Comparison of ENCODE assay signal across 8 cellular contexts in the genomic region with DNA sequence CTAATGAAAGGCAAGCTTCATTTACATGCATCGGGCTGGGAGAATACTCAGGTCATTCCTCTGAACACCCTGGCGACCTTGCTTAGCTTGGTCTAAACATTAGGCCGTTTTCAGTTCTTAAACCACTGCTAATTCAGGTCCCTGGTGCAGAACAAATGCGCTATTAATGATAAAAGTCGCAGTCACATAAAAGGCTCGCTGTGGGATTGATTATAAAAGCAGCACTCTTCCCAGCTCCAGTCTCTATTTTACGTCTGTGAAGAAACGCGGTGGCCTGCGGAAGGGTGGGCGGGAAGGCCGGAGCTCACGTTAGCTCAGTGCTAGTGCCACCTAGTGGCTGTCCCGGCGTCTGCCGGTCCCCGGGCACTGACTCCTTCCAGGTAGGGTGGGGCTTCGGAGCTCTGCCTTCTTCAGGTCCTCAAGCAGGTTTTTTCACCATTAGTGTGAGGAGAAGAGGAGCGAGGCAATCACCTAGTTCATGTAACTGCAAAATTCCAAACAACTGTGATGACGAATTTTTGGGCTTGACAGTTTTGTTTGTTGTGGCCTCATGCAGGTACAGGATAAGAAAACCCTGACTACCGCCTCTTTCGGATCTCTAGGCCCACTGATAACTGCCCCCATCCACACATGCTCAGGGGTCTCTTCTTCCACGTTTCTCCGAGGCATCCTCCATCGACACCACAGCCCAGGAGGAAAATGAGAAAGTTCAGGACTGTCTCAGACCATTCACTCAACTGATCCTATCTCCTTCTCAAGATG.
DNase-seq lines count a peak whose midpoint lies in the region; ATAC-seq and TF ChIP-seq lines count a peak whose summit lies in the region.

No MANE protein-coding gene starts in this region.

- no peaks in the 10 kb centered on the region for H3K79me2 ChIP-seq in GM23248 (ENCODE audit: insufficient read depth)

- ATAC-seq in GM21423 (IDR thresholded peaks at IDR 0.05; ENCODE audit: unreplicated experiment) = no peak

- H4K20me1 ChIP-seq in GM23248 (ENCODE audit: insufficient read depth) = no peaks in the 10 kb centered on the region

- peak overlapping the region; percentile 60 for H3K9ac ChIP-seq in GM23248

- TF ChIP-seq CTCF in kidney epithelial cell (IDR thresholded peaks at IDR 0.05; ENCODE audit: insufficient read depth, low read length, poor library complexity, severe bottlenecking) = peak; percentile 99

- H3K27ac ChIP-seq in GM23248 = no peak overlapping the region

- no peaks in the 10 kb centered on the region for H3K9me2 ChIP-seq in GM23248 (ENCODE audit: insufficient read depth)

- peaks cover 9% of the 10 kb centered on the region for H3F3A ChIP-seq in GM23248 (ENCODE audit: insufficient read depth)

- in situ Hi-C loops in GM23248 (cut with MboI) = loop anchor here (25.0 kb wide), 1 partner anchor 374 kb away; a partner anchor contains a TSS

- H3K4me3 ChIP-seq in GM23248 = peak overlapping the region; percentile 68
- no peak overlapping the region for H3K4me3 ChIP-seq in kidney epithelial cell (ENCODE audit: low read depth, low read length)

- WGBS in GM23248 (ENCODE audit: low coverage in 1 of 2, low lambda C conversion rate in 2 of 2, missing lambda C conversion rate in 2 of 2), 2 experiments = 11 to 12% methylated on average over 25 of the region's 25 CpGs

- peak overlapping the region; percentile 97 for H3K4me2 ChIP-seq in GM23248 (ENCODE audit: unreplicated experiment)

- peak; percentile 40 for DNase-seq in CMK (ENCODE audit: low read depth)
- peak; percentile 91 for DNase-seq in GM23248
- peak; percentile 56 to 73 for DNase-seq in NCI-H1930 (lab: John Stamatoyannopoulos, UW)
- DNase-seq in activated CD4-positive, CD25-positive, alpha-beta regulatory T cell treated with anti-CD3 and anti-CD28 coated beads, Interleukin-2, amount 50 U/mL, for 16 hours (ENCODE audit: low read depth, low spot score) = peak; percentile 21
- peak; percentile 22 for DNase-seq in central memory CD4-positive, alpha-beta T cell
- peak; percentile 28 for DNase-seq in kidney epithelial cell (ENCODE audit: low read depth)
- peak; percentile 19 to 69 (median 44) for DNase-seq in stimulated activated CD4-positive, alpha-beta T cell treated with anti-CD3 and anti-CD28 coated beads, Interleukin-1b, Interleukin-23, amount 100 ng/mL, for 24 hours (ENCODE audit: low read depth in 4 of 4, low spot score in 1 of 4)

- no peaks in the 10 kb centered on the region for H3K27me3 ChIP-seq in GM23248 (replicated peaks; ENCODE audit: insufficient read depth)
- H3K27me3 ChIP-seq in kidney epithelial cell (ENCODE audit: control insufficient read depth, insufficient read depth, low read length) = no peaks in the 10 kb centered on the region

- no peaks in the 10 kb centered on the region for H3K36me3 ChIP-seq in GM23248 (ENCODE audit: low read depth)
- no peaks in the 10 kb centered on the region for H3K36me3 ChIP-seq in kidney epithelial cell (ENCODE audit: control insufficient read depth, insufficient read depth, low read length)

- H2AFZ ChIP-seq in GM23248 = peak overlapping the region; percentile 95

- H3K4me1 ChIP-seq in GM23248 (ENCODE audit: insufficient read depth) = peaks cover 19% of the 10 kb centered on the region

- H3K9me3 ChIP-seq in GM23248 (ENCODE audit: low read depth) = no peaks in the 10 kb centered on the region

Comparison
In these comparisons a context has a peak if more than half of its experiments do, and no peak if none do; other contexts are left out.
1. DNase-seq: peak in every context shown above with its lines; median percentile 91 in GM23248; 64 in NCI-H1930; 44 in stimulated activated CD4-positive, alpha-beta T cell treated with anti-CD3 and anti-CD28 coated beads, Interleukin-1b, Interleukin-23, amount 100 ng/mL, for 24 hours; 40 in CMK; 28 in kidney epithelial cell; 22 in central memory CD4-positive, alpha-beta T cell; 21 in activated CD4-positive, CD25-positive, alpha-beta regulatory T cell treated with anti-CD3 and anti-CD28 coated beads, Interleukin-2, amount 50 U/mL, for 16 hours.